8 cellular contexts compared by ENCODE assay signal in genomic region chr2:118003396-118003824, GRCh38. TPM values are rescaled to one million over a fixed set of nuclear protein-coding genes. Genes with fewer than 3 reads are reported as not detected.
DNase-seq lines count a peak whose midpoint lies in the region; ATAC-seq and TF ChIP-seq lines count a peak whose summit lies in the region.

No MANE protein-coding gene starts in this region.

- no peak overlapping the region for H3K4me3 ChIP-seq in BJ (ENCODE audit: low read depth, low read length)
- no peak overlapping the region for H3K4me3 ChIP-seq in body of pancreas

- no peaks in the 10 kb centered on the region for H3K9me3 ChIP-seq in body of pancreas

- H3K4me1 ChIP-seq in body of pancreas: no peaks in the 10 kb centered on the region

- POLR2A ChIA-PET in BJ (lab: Charles Lee): interaction anchor here (0.6 to 0.7 kb wide), 2 partner anchors 167 to 601 kb away, joined by 3 read pairs; no protein-coding TSS in a partner anchor

- H3K36me3 ChIP-seq in BJ (ENCODE audit: control insufficient read depth, insufficient read depth, low read length): peaks cover 11% of the 10 kb centered on the region
- H3K36me3 ChIP-seq in body of pancreas (replicated peaks in 1 of 2; ENCODE audit: insufficient read depth in 1 of 2, low read depth in 2 of 2): peaks cover 0 to 23% of the 10 kb centered on the region in 2 donors

- no peak overlapping the region for H3K27ac ChIP-seq in body of pancreas

- H3K27me3 ChIP-seq in BJ (ENCODE audit: control insufficient read depth, insufficient read depth, low read length) (no peaks in the 10 kb centered on the region), body of pancreas (no peaks in the 10 kb centered on the region)

- TF ChIP-seq POLR2A in body of pancreas (IDR thresholded peaks at IDR 0.05): no peak

- CTCF ChIA-PET in BJ (lab: Yijun Ruan, JAX): interaction anchor here (0.8 to 10.4 kb wide), 40 partner anchors 8 to 212 kb away, joined by 3 to 243 read pairs (median 5); partner anchors contain the start of genes CCDC93 and DDX18

- 11 to 16% methylated on average over 3 of the region's 3 CpGs for WGBS in body of pancreas, 2 donors

- DNase-seq in BJ (ENCODE audit: low read depth) (peak; percentile 32), NCI-H1417 treated with DMSO at 0.1 percent for 48 hours (lab: John Stamatoyannopoulos, UW) (peak; percentile 43), SKM-1 treated with dmso at 0.1 percent for 144 hours (lab: John Stamatoyannopoulos, UW; ENCODE audit: unreplicated experiment) (peak; percentile 77), body of pancreas (peak; percentile 38 to 72 (median 50)), iPS DF 19.7 (ENCODE audit: low read depth, low spot score) (peak; percentile 65), smooth muscle cell of the brain vasculature (ENCODE audit: low read depth, low spot score) (peak; percentile 61)

- ATAC-seq in GM18858 (IDR thresholded peaks at IDR 0.05; ENCODE audit: unreplicated experiment): peak; percentile 98
- peak; percentile 98 for ATAC-seq in HG02973 (IDR thresholded peaks at IDR 0.05; ENCODE audit: unreplicated experiment)
- peak; percentile 90 for ATAC-seq in body of pancreas

- TF ChIP-seq CTCF in BJ (IDR thresholded peaks at IDR 0.05; ENCODE audit: insufficient read depth, low read depth, low read length) (peak; percentile 78), body of pancreas (IDR thresholded peaks at IDR 0.05) (peak; percentile 63 to 88 (median 80))

- intact Hi-C loops in body of pancreas (cut with DNase I): loop anchor here (10.0 kb wide), 1 partner anchor 169 kb away; no protein-coding TSS in a partner anchor

RNA-seq across cellular contexts. Expression of gene CCDC93, which starts 10.5 kb away (rescaled TPM):
- 12.8 and 17.3 TPM in 2 replicates for polyA plus RNA-seq in BJ (2011; rRNA removed)
- polyA minus RNA-seq in BJ (2011; rRNA and poly(A)+ RNA removed): 13.6 and 14.3 TPM in 2 replicates
- 10 to 100 TPM; 27.0 to 36.6 TPM for total RNA-seq in body of pancreas
